Comparison of ENCODE assay signal across 7 cellular contexts in genomic region chr18:50207722-50208121, GRCh38. TPM values are rescaled to one million over a fixed set of nuclear protein-coding genes. Genes with fewer than 3 reads are reported as not detected.
"Had no signal": no experiment of that assay in that cellular context is flagged by ENCODE, and none has a peak within 500 bp of the region (broad histone marks: within the 10 kb centered on the region; RNA-seq: fewer than 3 reads in every experiment).

No MANE protein-coding gene starts in this region.

- H3K27ac ChIP-seq: HL-60 had no signal

- FAIRE-seq: HTR-8/SVneo, K562 had no signal

- DNase-seq: IMR-90, KBM-7 had no signal

- H3K4me3 ChIP-seq: K562 had no signal

- ATAC-seq: K562 had no signal

RNA-seq across cellular contexts. Expression of gene CFAP53, which starts 58.6 kb away (rescaled TPM):
- total RNA-seq: HT-29 had no signal
- polyA plus RNA-seq: IgD-negative memory B cell had no signal
